In the genomic region with DNA sequence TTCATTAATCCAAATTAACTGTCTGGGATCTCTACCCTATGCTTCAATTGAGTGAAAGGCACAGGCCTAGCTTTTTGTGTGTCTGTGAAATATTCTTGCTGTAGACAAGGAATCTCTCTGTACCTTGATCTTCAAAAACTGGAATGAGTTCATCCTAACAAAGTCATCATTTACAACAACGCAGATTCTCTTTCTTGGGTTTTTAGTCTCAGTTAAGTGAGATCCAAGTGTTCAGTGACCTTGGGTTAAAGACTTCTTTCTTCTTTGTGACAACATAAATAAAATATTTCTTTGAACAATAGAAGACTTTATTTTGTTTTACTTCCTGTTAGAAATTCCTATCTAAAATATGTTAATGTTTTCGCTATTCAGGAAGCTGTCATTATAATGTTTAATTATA, we compare ENCODE assay signal across 27 cellular contexts.
"Had no signal": no experiment of that assay in that cellular context is flagged by ENCODE, and none has a peak within 500 bp of the region (broad histone marks: within the 10 kb centered on the region; RNA-seq: fewer than 3 reads in every experiment).

No MANE protein-coding gene starts in this region.

- DNase-seq: activated CD4-positive, alpha-beta T cell treated with anti-CD3 and anti-CD28 coated beads for 4 hours; activated CD8-positive, alpha-beta T cell treated with anti-CD3 and anti-CD28 coated beads, Interleukin-2, amount 10 ng/mL, durations not matched to agents 7 days and 5 days; activated gamma-delta T cell; activated naive CD4-positive, alpha-beta T cell treated with anti-CD3 and anti-CD28 coated beads for 36 hours; activated T-cell treated with anti-CD3 and anti-CD28 coated beads, Interleukin-2, amount 50 U/mL, for 4 hours; amygdala; brain microvascular endothelial cell; cerebellar nuclear complex; Kasumi-1; KBM-7; NCI-H1092 treated with DMSO at 0.1 percent for 48 hours; NCI-H1436; NCI-H1694 treated with DMSO at 0.1 percent for 48 hours; NCI-H2081; NCI-H510A treated with DMSO at 0.1 percent for 48 hours; NCI-H69; NK-92 treated with Interleukin-12 subunit alpha and Interleukin-12 subunit beta, amount 100 ng/mL, for 24 hours; Right ventricle myocardium superior; SJCRH30; SW 1271 had no signal

- H3K4me1 ChIP-seq: SJCRH30 had no signal

- H3K4me3 ChIP-seq: cardiac muscle cell, SJCRH30 had no signal

- H3K9me3 Mint-ChIP-seq: activated naive CD4-positive, alpha-beta T cell treated with anti-CD3 and anti-CD28 coated beads for 36 hours; activated T-cell treated with anti-CD3 and anti-CD28 coated beads, Interleukin-2, amount 50 U/mL, for 4 hours had no signal

- H3K27ac Mint-ChIP-seq: activated CD8-positive, alpha-beta T cell treated with anti-CD3 and anti-CD28 coated beads, Interleukin-2, amount 10 ng/mL, durations not matched to agents 7 days and 5 days; activated naive CD4-positive, alpha-beta T cell treated with anti-CD3 and anti-CD28 coated beads for 36 hours; activated naive CD8-positive, alpha-beta T cell; T-helper 1 cell treated with Interleukin-12 subunit alpha and Interleukin-12 subunit beta and Interleukin-4 antibody, amounts not matched to agents 30 μg/mL and 1 μg/mL, for 36 hours had no signal

- ATAC-seq: activated CD4-positive, CD25-positive, alpha-beta regulatory T cell treated with anti-CD3 and anti-CD28 coated beads, Interleukin-2, amount 50 U/mL, for 24 hours; activated CD8-positive, alpha-beta T cell treated with anti-CD3 and anti-CD28 coated beads, Interleukin-2, amount 10 ng/mL, durations not matched to agents 7 days and 5 days; activated T-cell treated with anti-CD3 and anti-CD28 coated beads, Interleukin-2, amount 50 U/mL, for 4 hours; Panc1; SK-N-SH treated with all-trans-retinoic acid at 6 μM for 48 hours had no signal

- H3K9me3 ChIP-seq: SJCRH30 had no signal

- H3K36me3 Mint-ChIP-seq: activated naive CD8-positive, alpha-beta T cell had no signal

- H3K36me3 ChIP-seq: brain microvascular endothelial cell, cardiac muscle cell, SJCRH30 had no signal

- H3K4me3 Mint-ChIP-seq: activated CD8-positive, alpha-beta T cell treated with anti-CD3 and anti-CD28 coated beads, Interleukin-2, amount 10 ng/mL, durations not matched to agents 7 days and 5 days; activated naive CD4-positive, alpha-beta T cell treated with anti-CD3 and anti-CD28 coated beads for 36 hours; activated naive CD8-positive, alpha-beta T cell; activated T-cell treated with anti-CD3 and anti-CD28 coated beads, Interleukin-2, amount 50 U/mL, for 4 hours; T-helper 1 cell treated with Interleukin-12 subunit alpha and Interleukin-12 subunit beta and Interleukin-4 antibody, amounts not matched to agents 30 μg/mL and 1 μg/mL, for 36 hours had no signal

- H3K27me3 ChIP-seq: brain microvascular endothelial cell, cardiac muscle cell, SJCRH30 had no signal

- FAIRE-seq: astrocyte had no signal
